In the genomic region with DNA sequence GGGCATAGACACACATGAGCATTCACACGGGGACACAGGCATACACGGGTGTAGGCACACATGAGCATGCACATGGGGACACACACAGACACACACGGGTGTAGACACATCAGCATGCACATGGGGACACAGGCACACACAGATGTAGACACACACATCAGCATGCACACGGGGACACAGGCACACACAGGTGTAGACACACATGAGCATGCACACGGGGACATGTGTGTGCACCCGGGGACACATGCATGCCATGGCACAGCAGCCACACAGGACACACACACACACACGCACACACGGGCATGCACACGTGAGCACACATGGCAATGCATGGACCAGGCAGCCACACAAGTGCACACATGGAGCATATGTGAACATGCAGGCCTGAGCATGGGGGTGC, we compare ENCODE assay signal across 4 cellular contexts.
A peak's percentile ranks its signal among the peaks of the same experiment; 100 is the strongest.
TF ChIP-seq lines count a peak whose summit lies in the region.

No MANE protein-coding gene starts in this region.

TF ChIP-seq in HEK293, 187 proteins besides CTCF, POLR2A, EP300 and RAD21:
- 0 out of 2 replicates have a peak, but pooled peaks have one; percentile 38 for TF ChIP-seq ZNF223 (tag by site-specific recombination; IDR thresholded peaks at IDR 0.05)
- TF ChIP-seq ZBTB7A (tag by site-specific recombination; IDR thresholded peaks at IDR 0.05; ENCODE audit: low read depth): no peak
TF ChIP-seq in HEK293: peak in this region for 1.

TF ChIP-seq in IMR-90, 13 proteins besides CTCF, POLR2A, EP300 and RAD21:
- no peak for TF ChIP-seq MXI1 (IDR thresholded peaks at IDR 0.05; ENCODE audit: borderline replicate concordance, low read depth, low read length)
- TF ChIP-seq, protein P1, sequence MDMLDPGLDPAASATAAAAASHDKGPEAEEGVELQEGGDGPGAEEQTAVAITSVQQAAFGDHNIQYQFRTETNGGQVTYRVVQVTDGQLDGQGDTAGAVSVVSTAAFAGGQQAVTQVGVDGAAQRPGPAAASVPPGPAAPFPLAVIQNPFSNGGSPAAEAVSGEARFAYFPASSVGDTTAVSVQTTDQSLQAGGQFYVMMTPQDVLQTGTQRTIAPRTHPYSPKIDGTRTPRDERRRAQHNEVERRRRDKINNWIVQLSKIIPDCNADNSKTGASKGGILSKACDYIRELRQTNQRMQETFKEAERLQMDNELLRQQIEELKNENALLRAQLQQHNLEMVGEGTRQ (IDR thresholded peaks at IDR 0.05; ENCODE audit: low read depth, low read length): no peak
- TF ChIP-seq RFX5 (IDR thresholded peaks at IDR 0.05; ENCODE audit: low read depth, low read length): no peak
- TF ChIP-seq SMC3 (IDR thresholded peaks at IDR 0.05; ENCODE audit: low read depth, low read length): no peak
- TF ChIP-seq CEBPB (IDR thresholded peaks at IDR 0.05; ENCODE audit: low read depth, low read length): no peak
- TF ChIP-seq CHD1 (IDR thresholded peaks at IDR 0.05; ENCODE audit: low read depth, low read length): no peak
- no peak for TF ChIP-seq MAFK (IDR thresholded peaks at IDR 0.05; ENCODE audit: low read depth, low read length)
- TF ChIP-seq FOS (IDR thresholded peaks at IDR 0.05; ENCODE audit: low read depth, low read length): no peak
- TF ChIP-seq, protein P2, sequence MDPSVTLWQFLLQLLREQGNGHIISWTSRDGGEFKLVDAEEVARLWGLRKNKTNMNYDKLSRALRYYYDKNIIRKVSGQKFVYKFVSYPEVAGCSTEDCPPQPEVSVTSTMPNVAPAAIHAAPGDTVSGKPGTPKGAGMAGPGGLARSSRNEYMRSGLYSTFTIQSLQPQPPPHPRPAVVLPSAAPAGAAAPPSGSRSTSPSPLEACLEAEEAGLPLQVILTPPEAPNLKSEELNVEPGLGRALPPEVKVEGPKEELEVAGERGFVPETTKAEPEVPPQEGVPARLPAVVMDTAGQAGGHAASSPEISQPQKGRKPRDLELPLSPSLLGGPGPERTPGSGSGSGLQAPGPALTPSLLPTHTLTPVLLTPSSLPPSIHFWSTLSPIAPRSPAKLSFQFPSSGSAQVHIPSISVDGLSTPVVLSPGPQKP (IDR thresholded peaks at IDR 0.05; ENCODE audit: borderline replicate concordance, low read depth, low read length): no peak
- TF ChIP-seq NFE2L2 (IDR thresholded peaks at IDR 0.05; ENCODE audit: low read depth, low read length): no peak
- TF ChIP-seq BHLHE40 (IDR thresholded peaks at IDR 0.05; ENCODE audit: low read depth, low read length): no peak
- TF ChIP-seq MAZ (IDR thresholded peaks at IDR 0.05; ENCODE audit: borderline replicate concordance, low read depth, low read length): no peak
TF ChIP-seq in IMR-90: peak in this region for 0.

TF ChIP-seq in H1, 55 proteins besides CTCF, POLR2A, EP300 and RAD21:
- TF ChIP-seq GTF2F1 (IDR thresholded peaks at IDR 0.05; ENCODE audit: borderline replicate concordance, low read depth, low read length) (no peak), JUND (IDR thresholded peaks at IDR 0.05; ENCODE audit: low read length) (no peak), CREB1 (IDR thresholded peaks at IDR 0.05) (no peak), CBX5 (IDR thresholded peaks at IDR 0.05; ENCODE audit: low read depth, low read length) (no peak), TCF12 (IDR thresholded peaks at IDR 0.05; ENCODE audit: low read depth, low read length) (no peak)
- TF ChIP-seq, protein P3, sequence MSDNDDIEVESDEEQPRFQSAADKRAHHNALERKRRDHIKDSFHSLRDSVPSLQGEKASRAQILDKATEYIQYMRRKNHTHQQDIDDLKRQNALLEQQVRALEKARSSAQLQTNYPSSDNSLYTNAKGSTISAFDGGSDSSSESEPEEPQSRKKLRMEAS (IDR thresholded peaks at IDR 0.05): no peak

TF ChIP-seq in GM12891, 5 proteins besides CTCF, POLR2A, EP300 and RAD21:
- TF ChIP-seq SPI1 (IDR thresholded peaks at IDR 0.05; ENCODE audit: low read depth, low read length) (no peak), POU2F2 (IDR thresholded peaks at IDR 0.05; ENCODE audit: low read depth, low read length) (no peak), TAF1 (IDR thresholded peaks at IDR 0.05; ENCODE audit: low read depth, low read length) (no peak), POLR2AphosphoS5 (IDR thresholded peaks at IDR 0.05; ENCODE audit: low read depth, low read length) (no peak), PAX5 (IDR thresholded peaks at IDR 0.05; ENCODE audit: insufficient read depth, low read length, severe bottlenecking) (no peak)
